ENCODE assay signal across 8 cellular contexts in genomic region chr2:202317080-202317859, GRCh38. TPM values are rescaled to one million over a fixed set of nuclear protein-coding genes. Genes with fewer than 3 reads are reported as not detected.
DNase-seq lines count a peak whose midpoint lies in the region; ATAC-seq and TF ChIP-seq lines count a peak whose summit lies in the region.

No MANE protein-coding gene starts in this region.

- H3K4me1 ChIP-seq in adipocyte (ENCODE audit: control insufficient read depth, insufficient read depth, low read length): peaks cover 20% of the 10 kb centered on the region
- no peaks in the 10 kb centered on the region for H3K4me1 ChIP-seq in hepatocyte (ENCODE audit: insufficient read depth)

- no peak for ATAC-seq in activated CD8-positive, alpha-beta T cell treated with anti-CD3 and anti-CD28 coated beads for 36 hours
- ATAC-seq in GM18868 (IDR thresholded peaks at IDR 0.05; ENCODE audit: unreplicated experiment) (no peak), HG03045 (IDR thresholded peaks at IDR 0.05; ENCODE audit: unreplicated experiment) (no peak)

- H3K79me2 ChIP-seq in hepatocyte: no peaks in the 10 kb centered on the region

- no peaks in the 10 kb centered on the region for H4K20me1 ChIP-seq in hepatocyte (ENCODE audit: insufficient read depth, poor library complexity, severe bottlenecking)

- no peaks in the 10 kb centered on the region for H3K9me3 Mint-ChIP-seq in HFFc6
- no peaks in the 10 kb centered on the region for H3K9me3 Mint-ChIP-seq in activated CD8-positive, alpha-beta T cell treated with anti-CD3 and anti-CD28 coated beads for 36 hours

- CTCF ChIA-PET in activated CD8-positive, alpha-beta T cell treated with anti-CD3 and anti-CD28 coated beads for 36 hours (lab: Charles Lee): interaction anchor here (1.1 kb wide), 1 partner anchor 16 kb away, joined by 6 read pairs; no protein-coding TSS in a partner anchor

- no peaks in the 10 kb centered on the region for H3K9me3 ChIP-seq in adipocyte (ENCODE audit: control insufficient read depth, low read length)
- H3K9me3 ChIP-seq in hepatocyte (ENCODE audit: low read depth): no peaks in the 10 kb centered on the region

- H3K4me3 ChIP-seq in adipocyte (ENCODE audit: low read length) (peak overlapping the region; percentile 37), hepatocyte (no peak overlapping the region)

- no peak overlapping the region for H3K4me2 ChIP-seq in hepatocyte

- WGBS in hepatocyte (ENCODE audit: low lambda C conversion rate, missing lambda C conversion rate): 50% methylated on average over 6 of the region's 6 CpGs

- intact Hi-C loops in activated CD8-positive, alpha-beta T cell treated with anti-CD3 and anti-CD28 coated beads for 36 hours (cut with micrococcal nuclease): no loop called here

- TF ChIP-seq CTCF in HFFc6 (IDR thresholded peaks at IDR 0.05) (no peak), hepatocyte (IDR thresholded peaks at IDR 0.05; ENCODE audit: poor library complexity) (no peak)
- TF ChIP-seq CTCF in activated CD8-positive, alpha-beta T cell treated with anti-CD3 and anti-CD28 coated beads for 36 hours (IDR thresholded peaks at IDR 0.05): no peak

- DNase-seq in HFFc6 (peak; percentile 74), adipocyte (ENCODE audit: low read depth) (peak; percentile 84), hepatocyte (ENCODE audit: low spot score) (peak; percentile 25), stromal cell of bone marrow (ENCODE audit: low read depth) (peak; percentile 63)
- DNase-seq in stimulated activated CD4-positive, alpha-beta T cell treated with anti-CD3 and anti-CD28 coated beads, Interleukin-4, amount 100 ng/mL, for 4 hours: no peak
- no peak for DNase-seq in activated CD8-positive, alpha-beta T cell treated with anti-CD3 and anti-CD28 coated beads for 36 hours

- H3K36me3 Mint-ChIP-seq in HFFc6 (ENCODE audit: low read depth): peaks cover 8% of the 10 kb centered on the region
- peaks cover 2% of the 10 kb centered on the region for H3K36me3 Mint-ChIP-seq in activated CD8-positive, alpha-beta T cell treated with anti-CD3 and anti-CD28 coated beads for 36 hours (ENCODE audit: low read depth)

- H3K36me3 ChIP-seq in adipocyte (ENCODE audit: control insufficient read depth, insufficient read depth, low read length, severe bottlenecking) (peaks cover 1% of the 10 kb centered on the region), hepatocyte (replicated peaks; ENCODE audit: insufficient read depth, low read depth) (no peaks in the 10 kb centered on the region)

- no peak overlapping the region for H3K9ac ChIP-seq in adipocyte (ENCODE audit: low read length)

- H3K27ac ChIP-seq in hepatocyte: no peak overlapping the region

- POLR2A ChIA-PET in activated CD8-positive, alpha-beta T cell treated with anti-CD3 and anti-CD28 coated beads for 36 hours (lab: Charles Lee): no interaction called here

- H3K27me3 Mint-ChIP-seq in HFFc6 (ENCODE audit: insufficient read depth): peaks cover 5% of the 10 kb centered on the region
- H3K27me3 Mint-ChIP-seq in activated CD8-positive, alpha-beta T cell treated with anti-CD3 and anti-CD28 coated beads for 36 hours: no peaks in the 10 kb centered on the region

- peaks cover 16% of the 10 kb centered on the region for H3K4me1 Mint-ChIP-seq in HFFc6 (ENCODE audit: low read depth)
- no peaks in the 10 kb centered on the region for H3K4me1 Mint-ChIP-seq in activated CD8-positive, alpha-beta T cell treated with anti-CD3 and anti-CD28 coated beads for 36 hours (ENCODE audit: low read depth)

- peak overlapping the region; percentile 39 for H3K27ac Mint-ChIP-seq in HFFc6
- H3K27ac Mint-ChIP-seq in activated CD8-positive, alpha-beta T cell treated with anti-CD3 and anti-CD28 coated beads for 36 hours: no peak overlapping the region

- H2AFZ ChIP-seq in hepatocyte: no peak overlapping the region

- peak overlapping the region; percentile 13 for H3K4me3 Mint-ChIP-seq in HFFc6
- H3K4me3 Mint-ChIP-seq in activated CD8-positive, alpha-beta T cell treated with anti-CD3 and anti-CD28 coated beads for 36 hours: no peak overlapping the region

- H3K27me3 ChIP-seq in adipocyte (replicated peaks; ENCODE audit: control insufficient read depth, insufficient read depth, low read length): no peaks in the 10 kb centered on the region
- no peaks in the 10 kb centered on the region for H3K27me3 ChIP-seq in hepatocyte

- H3K9me2 ChIP-seq in hepatocyte (replicated peaks; ENCODE audit: insufficient read depth): no peaks in the 10 kb centered on the region

RNA-seq across cellular contexts. Expression of gene NOP58, which starts 51.7 kb away (rescaled TPM):
- total RNA-seq in HFFc6 (2021; fragmentation: NEBNext Ultra II Directional; extraction: Animal tissue kit (Norgen Biotek cat#: 25700)): 10 to 100 TPM; 50.2 to 61.9 (median 57.0) TPM
- total RNA-seq in hepatocyte: 51.9 and 57.0 TPM in 2 replicates
- polyA plus RNA-seq in hepatocyte: 57.3 and 65.4 TPM in 2 replicates
- total RNA-seq in activated CD8-positive, alpha-beta T cell treated with anti-CD3 and anti-CD28 coated beads for 36 hours: 100 to 1,000 TPM; 161 to 170 TPM

RNA-seq across cellular contexts. Expression of gene BMPR2, which starts 58.9 kb away (rescaled TPM):
- 10 to 100 TPM; 50.5 to 59.4 (median 56.4) TPM for total RNA-seq in HFFc6 (2021; fragmentation: NEBNext Ultra II Directional; extraction: Animal tissue kit (Norgen Biotek cat#: 25700))
- total RNA-seq in hepatocyte: 40.9 and 42.2 TPM in 2 replicates
- 12.5 and 13.2 TPM in 2 replicates for polyA plus RNA-seq in hepatocyte
- total RNA-seq in activated CD8-positive, alpha-beta T cell treated with anti-CD3 and anti-CD28 coated beads for 36 hours: 1 to 10 TPM; 7.1 to 7.7 TPM

Comparison
In these comparisons a context has a peak if more than half of its experiments do, and no peak if none do; other contexts are left out.
1. DNase-seq: peak in HFFc6 (single experiment), adipocyte (single experiment), hepatocyte (single experiment) and stromal cell of bone marrow (single experiment); none in stimulated activated CD4-positive, alpha-beta T cell treated with anti-CD3 and anti-CD28 coated beads, Interleukin-4, amount 100 ng/mL, for 4 hours (0 of 2) and activated CD8-positive, alpha-beta T cell treated with anti-CD3 and anti-CD28 coated beads for 36 hours (single experiment).